ENCODE assay signal across 28 cellular contexts in genomic region chr5:112793201-112793600, GRCh38. TPM values are rescaled to one million over a fixed set of nuclear protein-coding genes. Genes with fewer than 3 reads are reported as not detected.
A peak's percentile ranks its signal among the peaks of the same experiment; 100 is the strongest.
DNase-seq lines count a peak whose midpoint lies in the region; ATAC-seq and TF ChIP-seq lines count a peak whose summit lies in the region.
"Had no signal": no experiment of that assay in that cellular context is flagged by ENCODE, and none has a peak within 500 bp of the region (broad histone marks: within the 10 kb centered on the region; RNA-seq: fewer than 3 reads in every experiment).

No MANE protein-coding gene starts in this region.

- H3K36me3 Mint-ChIP-seq in activated T-cell treated with anti-CD3 and anti-CD28 coated beads, Interleukin-2, amount 50 U/mL, for 72 hours (ENCODE audit: insufficient read depth in 2 of 2), result peaks cover 1 to 12% of the 10 kb centered on the region in 2 donors
- H3K36me3 Mint-ChIP-seq in activated T-cell treated with anti-CD3 and anti-CD28 coated beads, Interleukin-2, amount 50 U/mL, for 4 hours (ENCODE audit: insufficient read depth), result peaks cover 38% of the 10 kb centered on the region
- H3K36me3 Mint-ChIP-seq in brain (peaks cover 70% of the 10 kb centered on the region), memory B cell (peaks cover 29% of the 10 kb centered on the region), type B pancreatic cell (peaks cover 24% of the 10 kb centered on the region)

- peak overlapping the region; percentile 60 for H3K27ac Mint-ChIP-seq in activated T-cell treated with anti-CD3 and anti-CD28 coated beads, Interleukin-2, amount 50 U/mL, for 72 hours
- peak overlapping the region in 3 of 5 experiments; percentile 39 to 81 (median 72) for H3K27ac Mint-ChIP-seq in brain
- H3K27ac Mint-ChIP-seq in memory B cell, result peak overlapping the region; percentile 74
- peak overlapping the region; percentile 68 for H3K27ac Mint-ChIP-seq in type B pancreatic cell
- no peak overlapping the region for H3K27ac Mint-ChIP-seq in stimulated activated naive CD8-positive, alpha-beta T cell treated with anti-CD3 and anti-CD28 coated beads, Interleukin-15, amount 100 ng/mL, for 72 hours
- H3K27ac Mint-ChIP-seq: activated CD4-positive, alpha-beta memory T cell treated with anti-CD3 and anti-CD28 coated beads, Interleukin-2, amount 10 ng/mL, durations not matched to agents 7 days and 5 days; activated naive CD4-positive, alpha-beta T cell treated with anti-CD3 and anti-CD28 coated beads, Interleukin-2, amount 10 ng/mL, durations not matched to agents 7 days and 5 days had no signal

- H3K4me3 Mint-ChIP-seq in activated T-cell treated with anti-CD3 and anti-CD28 coated beads, Interleukin-2, amount 50 U/mL, for 72 hours, result no peak overlapping the region
- no peak overlapping the region for H3K4me3 Mint-ChIP-seq in activated T-cell treated with anti-CD3 and anti-CD28 coated beads, Interleukin-2, amount 50 U/mL, for 4 hours
- H3K4me3 Mint-ChIP-seq in brain (no peak overlapping the region), memory B cell (no peak overlapping the region), type B pancreatic cell (peak overlapping the region; percentile 9)
- no peak overlapping the region for H3K4me3 Mint-ChIP-seq in stimulated activated naive CD8-positive, alpha-beta T cell treated with anti-CD3 and anti-CD28 coated beads, Interleukin-15, amount 100 ng/mL, for 72 hours
- H3K4me3 Mint-ChIP-seq: activated CD4-positive, alpha-beta memory T cell treated with anti-CD3 and anti-CD28 coated beads, Interleukin-2, amount 10 ng/mL, durations not matched to agents 7 days and 5 days; activated naive CD4-positive, alpha-beta T cell treated with anti-CD3 and anti-CD28 coated beads, Interleukin-2, amount 10 ng/mL, durations not matched to agents 7 days and 5 days; CD14-positive monocyte; natural killer cell treated with Interleukin-12 subunit alpha and Interleukin-12 subunit beta and Interleukin-15 and Interleukin-18, amount 100 ng/mL, for 72 hours had no signal

- H3K4me1 Mint-ChIP-seq in activated T-cell treated with anti-CD3 and anti-CD28 coated beads, Interleukin-2, amount 50 U/mL, for 72 hours (ENCODE audit: low read depth), result no peaks in the 10 kb centered on the region
- H3K4me1 Mint-ChIP-seq in activated T-cell treated with anti-CD3 and anti-CD28 coated beads, Interleukin-2, amount 50 U/mL, for 4 hours (ENCODE audit: low read depth), result peaks cover 4% of the 10 kb centered on the region
- H3K4me1 Mint-ChIP-seq in brain, result peaks cover 17% of the 10 kb centered on the region
- peaks cover 23% of the 10 kb centered on the region for H3K4me1 Mint-ChIP-seq in memory B cell
- H3K4me1 Mint-ChIP-seq in type B pancreatic cell (ENCODE audit: unreplicated experiment), result peaks cover 6% of the 10 kb centered on the region
- H3K4me1 Mint-ChIP-seq in stimulated activated naive CD8-positive, alpha-beta T cell treated with anti-CD3 and anti-CD28 coated beads, Interleukin-15, amount 100 ng/mL, for 72 hours, result no peaks in the 10 kb centered on the region
- H3K4me1 Mint-ChIP-seq: activated CD4-positive, alpha-beta memory T cell treated with anti-CD3 and anti-CD28 coated beads, Interleukin-2, amount 10 ng/mL, durations not matched to agents 7 days and 5 days; activated naive CD4-positive, alpha-beta T cell treated with anti-CD3 and anti-CD28 coated beads, Interleukin-2, amount 10 ng/mL, durations not matched to agents 7 days and 5 days had no signal

- no peak for DNase-seq in activated T-cell treated with anti-CD3 and anti-CD28 coated beads, Interleukin-2, amount 50 U/mL, for 72 hours
- no peak for DNase-seq in activated T-cell treated with anti-CD3 and anti-CD28 coated beads, Interleukin-2, amount 50 U/mL, for 4 hours
- no peak for DNase-seq in memory B cell (ENCODE audit: low spot score in 2 of 2)
- DNase-seq in type B pancreatic cell (ENCODE audit: extremely low spot score, unreplicated experiment), result no peak
- DNase-seq in stimulated activated naive CD8-positive, alpha-beta T cell treated with anti-CD3 and anti-CD28 coated beads, Interleukin-15, amount 100 ng/mL, for 72 hours, result no peak
- DNase-seq: activated CD4-positive, alpha-beta memory T cell treated with anti-CD3 and anti-CD28 coated beads, Interleukin-2, amount 10 ng/mL, durations not matched to agents 7 days and 5 days; activated CD4-positive, alpha-beta T cell treated with anti-CD3 and anti-CD28 coated beads for 1 hour; activated CD8-positive, alpha-beta memory T cell treated with anti-CD3 and anti-CD28 coated beads, Interleukin-2, amount 50 U/mL, for 4 hours; activated naive CD4-positive, alpha-beta T cell treated with anti-CD3 and anti-CD28 coated beads, Interleukin-2, amount 10 ng/mL, durations not matched to agents 7 days and 5 days; amygdala; Calu3; colonic mucosa; DMS79; foreskin fibroblast; GOT3; NCI-H1436 treated with DMSO at 0.1 percent for 48 hours; NCI-H345; occipital lobe; Peyer's patch; SHP77 treated with DMSO at 0.1 percent for 48 hours; stimulated activated naive CD4-positive, alpha-beta T cell; testis had no signal

- H3K27me3 Mint-ChIP-seq in activated T-cell treated with anti-CD3 and anti-CD28 coated beads, Interleukin-2, amount 50 U/mL, for 72 hours (ENCODE audit: low read depth), result no peaks in the 10 kb centered on the region
- no peaks in the 10 kb centered on the region for H3K27me3 Mint-ChIP-seq in activated T-cell treated with anti-CD3 and anti-CD28 coated beads, Interleukin-2, amount 50 U/mL, for 4 hours (ENCODE audit: low read depth)
- H3K27me3 Mint-ChIP-seq in brain, result peaks cover 2% of the 10 kb centered on the region
- H3K27me3 Mint-ChIP-seq in memory B cell, result no peaks in the 10 kb centered on the region
- no peaks in the 10 kb centered on the region for H3K27me3 Mint-ChIP-seq in type B pancreatic cell
- no peaks in the 10 kb centered on the region for H3K27me3 Mint-ChIP-seq in stimulated activated naive CD8-positive, alpha-beta T cell treated with anti-CD3 and anti-CD28 coated beads, Interleukin-15, amount 100 ng/mL, for 72 hours
- H3K27me3 Mint-ChIP-seq: activated CD4-positive, alpha-beta memory T cell treated with anti-CD3 and anti-CD28 coated beads, Interleukin-2, amount 10 ng/mL, durations not matched to agents 7 days and 5 days; activated naive CD4-positive, alpha-beta T cell treated with anti-CD3 and anti-CD28 coated beads, Interleukin-2, amount 10 ng/mL, durations not matched to agents 7 days and 5 days; IgD-negative memory B cell; natural killer cell treated with Interleukin-12 subunit alpha and Interleukin-12 subunit beta and Interleukin-15 and Interleukin-18, amount 100 ng/mL, for 72 hours had no signal

- no peaks in the 10 kb centered on the region for H3K9me3 Mint-ChIP-seq in activated T-cell treated with anti-CD3 and anti-CD28 coated beads, Interleukin-2, amount 50 U/mL, for 72 hours
- H3K9me3 Mint-ChIP-seq in activated T-cell treated with anti-CD3 and anti-CD28 coated beads, Interleukin-2, amount 50 U/mL, for 4 hours, result no peaks in the 10 kb centered on the region
- no peaks in the 10 kb centered on the region for H3K9me3 Mint-ChIP-seq in brain
- H3K9me3 Mint-ChIP-seq in memory B cell, result no peaks in the 10 kb centered on the region
- no peaks in the 10 kb centered on the region for H3K9me3 Mint-ChIP-seq in type B pancreatic cell
- H3K9me3 Mint-ChIP-seq in stimulated activated naive CD8-positive, alpha-beta T cell treated with anti-CD3 and anti-CD28 coated beads, Interleukin-15, amount 100 ng/mL, for 72 hours, result no peaks in the 10 kb centered on the region
- H3K9me3 Mint-ChIP-seq: activated CD4-positive, alpha-beta memory T cell treated with anti-CD3 and anti-CD28 coated beads, Interleukin-2, amount 10 ng/mL, durations not matched to agents 7 days and 5 days; activated naive CD4-positive, alpha-beta T cell treated with anti-CD3 and anti-CD28 coated beads, Interleukin-2, amount 10 ng/mL, durations not matched to agents 7 days and 5 days; CD14-positive monocyte; IgD-negative memory B cell; natural killer cell treated with Interleukin-12 subunit alpha and Interleukin-12 subunit beta and Interleukin-15 and Interleukin-18, amount 100 ng/mL, for 72 hours had no signal

- ATAC-seq in activated T-cell treated with anti-CD3 and anti-CD28 coated beads, Interleukin-2, amount 50 U/mL, for 72 hours (replicated peaks in 1 of 2), result no peak
- ATAC-seq in activated T-cell treated with anti-CD3 and anti-CD28 coated beads, Interleukin-2, amount 50 U/mL, for 4 hours, result no peak
- ATAC-seq in memory B cell (ENCODE audit: low read depth) (no peak), HG03457 (IDR thresholded peaks at IDR 0.05; ENCODE audit: unreplicated experiment) (no peak), GM21786 (IDR thresholded peaks at IDR 0.05; ENCODE audit: unreplicated experiment) (no peak)
- ATAC-seq in stimulated activated naive CD8-positive, alpha-beta T cell treated with anti-CD3 and anti-CD28 coated beads, Interleukin-15, amount 100 ng/mL, for 72 hours, result no peak
- ATAC-seq: natural killer cell treated with Interleukin-12 subunit alpha and Interleukin-12 subunit beta and Interleukin-15 and Interleukin-18, amount 100 ng/mL, for 72 hours had no signal

- TF ChIP-seq CTCF in brain (conservative IDR thresholded peaks at IDR 0.05), result no peak
- no peak for TF ChIP-seq CTCF in type B pancreatic cell (conservative IDR thresholded peaks at IDR 0.05)

RNA-seq across cellular contexts. Expression of gene APC, which starts 55.5 kb away (rescaled TPM):
- total RNA-seq in activated T-cell treated with anti-CD3 and anti-CD28 coated beads, Interleukin-2, amount 50 U/mL, for 72 hours, result 10 to 100 TPM; 22.0 to 22.7 TPM
- 10 to 100 TPM; 18.8 to 19.9 (median 19.7) TPM for total RNA-seq in activated T-cell treated with anti-CD3 and anti-CD28 coated beads, Interleukin-2, amount 50 U/mL, for 4 hours
- 9.2 TPM for polyA plus RNA-seq in brain (ENCODE audit: insufficient read depth, low read depth, low replicate concordance)
- total RNA-seq in type B pancreatic cell (ENCODE audit: low replicate concordance), result 47.7 and 48.6 TPM in 2 replicates

Comparison
In these comparisons a context has a peak if more than half of its experiments do, and no peak if none do; other contexts are left out.
1. H3K27ac Mint-ChIP-seq: peak in activated T-cell treated with anti-CD3 and anti-CD28 coated beads, Interleukin-2, amount 50 U/mL, for 72 hours (single experiment), brain (3 of 5), memory B cell (single experiment) and type B pancreatic cell (single experiment); none in stimulated activated naive CD8-positive, alpha-beta T cell treated with anti-CD3 and anti-CD28 coated beads, Interleukin-15, amount 100 ng/mL, for 72 hours (0 of 2).